ENCODE assay signal across 15 cellular contexts in the genomic region with DNA sequence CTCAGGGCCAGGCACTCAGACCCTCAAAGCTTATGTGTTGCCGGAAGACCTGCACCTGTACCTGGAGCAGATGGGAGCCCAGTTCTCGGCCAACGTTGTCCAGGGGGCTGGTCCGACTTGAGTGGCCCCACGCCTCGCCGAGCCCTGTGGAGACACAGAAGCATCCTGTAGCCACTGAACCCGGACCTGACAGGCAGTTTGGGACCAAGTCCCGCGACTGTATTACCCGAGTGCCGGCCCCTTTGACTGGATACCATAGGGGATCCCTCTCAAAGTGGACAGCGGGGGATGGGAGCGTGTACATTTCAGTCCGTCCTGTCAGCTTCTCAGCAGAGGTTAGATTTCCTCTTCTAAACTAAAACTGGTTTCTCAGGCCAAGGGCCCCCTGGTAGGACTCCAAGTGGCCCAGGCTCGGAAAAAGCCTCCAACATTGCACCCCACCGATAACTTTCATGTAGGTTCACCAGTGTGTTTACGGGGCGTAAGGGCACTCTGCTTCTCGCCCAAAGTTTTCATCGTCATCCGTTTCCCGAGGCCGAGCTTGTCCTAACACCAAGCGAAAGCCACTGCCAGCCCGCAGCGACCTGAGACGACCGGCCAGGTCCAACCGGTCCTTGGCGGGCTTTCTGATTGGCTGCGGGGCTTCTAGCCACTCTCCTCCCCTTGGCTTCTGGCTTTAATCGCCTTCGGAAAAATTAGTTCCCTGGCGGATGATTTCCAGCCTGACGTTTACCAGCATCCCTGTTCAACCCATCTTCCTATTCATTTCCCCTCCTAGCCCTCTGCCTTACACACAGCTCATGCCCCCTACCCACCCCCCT. TPM values are rescaled to one million over a fixed set of nuclear protein-coding genes. Genes with fewer than 3 reads are reported as not detected.
A peak's percentile ranks its signal among the peaks of the same experiment; 100 is the strongest.
DNase-seq lines count a peak whose midpoint lies in the region; ATAC-seq, FAIRE-seq and TF ChIP-seq lines count a peak whose summit lies in the region.
"Had no signal": no experiment of that assay in that cellular context is flagged by ENCODE, and none has a peak within 500 bp of the region (broad histone marks: within the 10 kb centered on the region; RNA-seq: fewer than 3 reads in every experiment).

No MANE protein-coding gene starts in this region.

- peaks cover 13% of the 10 kb centered on the region for H3K9me3 Mint-ChIP-seq in astrocyte (ENCODE audit: unreplicated experiment)
- H3K9me3 Mint-ChIP-seq: central memory CD8-positive, alpha-beta T cell had no signal

- H3K36me3 Mint-ChIP-seq in astrocyte (ENCODE audit: low read depth, unreplicated experiment) = no peaks in the 10 kb centered on the region
- H3K36me3 Mint-ChIP-seq: activated naive CD8-positive, alpha-beta T cell treated with anti-CD3 and anti-CD28 coated beads, Interleukin-2, amount 10 ng/mL, durations not matched to agents 7 days and 5 days had no signal

- H4K20me1 ChIP-seq in astrocyte (ENCODE audit: insufficient read depth, low read length) = peaks cover 3% of the 10 kb centered on the region

- H3K27ac Mint-ChIP-seq in astrocyte (ENCODE audit: unreplicated experiment) = no peak overlapping the region
- H3K27ac Mint-ChIP-seq: activated B cell treated with CpG ODN at 0.5 μM for 24 hours; activated naive CD8-positive, alpha-beta T cell treated with anti-CD3 and anti-CD28 coated beads, Interleukin-2, amount 10 ng/mL, durations not matched to agents 7 days and 5 days; CD4-positive, alpha-beta T cell had no signal

- H3K4me1 ChIP-seq in astrocyte (ENCODE audit: insufficient read depth, low read length) = peaks cover 3% of the 10 kb centered on the region
- H3K4me1 ChIP-seq in iPS-20b (ENCODE audit: insufficient read depth, low read length) = no peaks in the 10 kb centered on the region; the same call in 1 of the 2 replicates

- ATAC-seq in Right ventricle myocardium inferior (no peak), GM21360 (IDR thresholded peaks at IDR 0.05; ENCODE audit: unreplicated experiment) (no peak)

- H3K4me3 ChIP-seq in H7 (ENCODE audit: insufficient read depth, low read depth, low read length) (no peak overlapping the region), astrocyte (ENCODE audit: insufficient read depth, low read depth, low read length) (no peak overlapping the region), iPS-20b (ENCODE audit: low read length) (0 out of 2 replicates have a peak overlapping the region, but pooled peaks have one; percentile 23)
- H3K4me3 ChIP-seq: stomach had no signal

- H3K9ac ChIP-seq in astrocyte (ENCODE audit: low read length) = no peak overlapping the region
- no peak overlapping the region for H3K9ac ChIP-seq in iPS-20b (ENCODE audit: low read depth, low read length)
- H3K9ac ChIP-seq: KMS-11 had no signal

- H3K36me3 ChIP-seq in H7 (replicated peaks; ENCODE audit: control insufficient read depth, insufficient read depth, low read length) (no peaks in the 10 kb centered on the region), astrocyte (ENCODE audit: insufficient read depth, low read length) (no peaks in the 10 kb centered on the region), iPS-20b (ENCODE audit: insufficient read depth, low read depth, low read length) (no peaks in the 10 kb centered on the region)
- H3K36me3 ChIP-seq: stomach had no signal

- no peaks in the 10 kb centered on the region for H3K79me2 ChIP-seq in astrocyte (ENCODE audit: insufficient read depth, low read length)

- H3K27ac ChIP-seq in astrocyte (ENCODE audit: low read depth, low read length) = no peak overlapping the region
- no peak overlapping the region for H3K27ac ChIP-seq in iPS-20b (ENCODE audit: low read length)
- H3K27ac ChIP-seq: KMS-11, stomach had no signal

- no peaks in the 10 kb centered on the region for H3K4me1 Mint-ChIP-seq in astrocyte (ENCODE audit: low read depth, unreplicated experiment)
- H3K4me1 Mint-ChIP-seq: central memory CD8-positive, alpha-beta T cell had no signal

- H3K4me3 Mint-ChIP-seq in astrocyte (ENCODE audit: unreplicated experiment) = no peak overlapping the region
- H3K4me3 Mint-ChIP-seq: activated B cell treated with CpG ODN at 0.5 μM for 24 hours; activated naive CD8-positive, alpha-beta T cell treated with anti-CD3 and anti-CD28 coated beads, Interleukin-2, amount 10 ng/mL, durations not matched to agents 7 days and 5 days; CD4-positive, alpha-beta T cell; central memory CD8-positive, alpha-beta T cell had no signal

- no peak for FAIRE-seq in astrocyte (lab: Jason Lieb, UNC)

- peaks cover 100% of the 10 kb centered on the region for H3K27me3 ChIP-seq in H7 (ENCODE audit: control insufficient read depth, insufficient read depth, low read length)
- H3K27me3 ChIP-seq in astrocyte (ENCODE audit: insufficient read depth, low read length) = peaks cover 100% of the 10 kb centered on the region
- peaks cover 90% of the 10 kb centered on the region for H3K27me3 ChIP-seq in iPS-20b (ENCODE audit: insufficient read depth, low read length)

- no peak overlapping the region for H2AFZ ChIP-seq in astrocyte (ENCODE audit: low read depth, low read length)

- TF ChIP-seq CTCF in astrocyte (IDR thresholded peaks at IDR 0.05; ENCODE audit: insufficient read depth, low read depth, low read length) = no peak

- peaks cover 13% of the 10 kb centered on the region for H3K27me3 Mint-ChIP-seq in astrocyte (ENCODE audit: low read depth, unreplicated experiment)
- H3K27me3 Mint-ChIP-seq: central memory CD8-positive, alpha-beta T cell had no signal

- DNase-seq in H7 (peak; percentile 92), astrocyte (ENCODE audit: low read depth) (no peak), retina (peak; percentile 84), Right ventricle myocardium inferior (ENCODE audit: missing footprints) (no peak), NCI-H1105 treated with DMSO at 0.1 percent for 48 hours (lab: John Stamatoyannopoulos, UW) (no peak)
- DNase-seq: activated B cell treated with CpG ODN at 0.5 μM for 24 hours; activated naive CD8-positive, alpha-beta T cell treated with anti-CD3 and anti-CD28 coated beads, Interleukin-2, amount 10 ng/mL, durations not matched to agents 7 days and 5 days; CD4-positive, alpha-beta T cell; NCI-H2029; SHP77; stomach had no signal

- H3K4me2 ChIP-seq in astrocyte (ENCODE audit: low read length) = peak overlapping the region; percentile 53
- H3K4me2 ChIP-seq: KMS-11 had no signal

- H3K9me3 ChIP-seq in astrocyte (ENCODE audit: insufficient read depth, low read depth, low read length) (no peaks in the 10 kb centered on the region), iPS-20b (ENCODE audit: insufficient read depth, low read depth, low read length) (no peaks in the 10 kb centered on the region; the same call in 1 of the 2 replicates)

- intact Hi-C loops in Right ventricle myocardium inferior (cut with DNase I) = no loop called here

RNA-seq across cellular contexts. Expression of gene SIM1, which starts 10.8 kb away (rescaled TPM):
- 0.03 TPM in 1 of 2 replicates, not detected in the other for total RNA-seq in H7 (2014; rRNA removed; shearing (Covaris generic))
- total RNA-seq in astrocyte = not detected in 2 replicates
- total RNA-seq in Right ventricle myocardium inferior = not detected
- total RNA-seq: activated B cell treated with CpG ODN at 0.5 μM for 24 hours; activated naive CD8-positive, alpha-beta T cell treated with anti-CD3 and anti-CD28 coated beads, Interleukin-2, amount 10 ng/mL, durations not matched to agents 7 days and 5 days; CD4-positive, alpha-beta T cell had no signal

Comparison
In these comparisons a context has a peak if more than half of its experiments do, and no peak if none do; other contexts are left out.
1. DNase-seq: peak in H7 (single experiment) and retina (single experiment); none in astrocyte (single experiment), Right ventricle myocardium inferior (single experiment) and NCI-H1105 treated with DMSO at 0.1 percent for 48 hours (single experiment).